In the genomic region with DNA sequence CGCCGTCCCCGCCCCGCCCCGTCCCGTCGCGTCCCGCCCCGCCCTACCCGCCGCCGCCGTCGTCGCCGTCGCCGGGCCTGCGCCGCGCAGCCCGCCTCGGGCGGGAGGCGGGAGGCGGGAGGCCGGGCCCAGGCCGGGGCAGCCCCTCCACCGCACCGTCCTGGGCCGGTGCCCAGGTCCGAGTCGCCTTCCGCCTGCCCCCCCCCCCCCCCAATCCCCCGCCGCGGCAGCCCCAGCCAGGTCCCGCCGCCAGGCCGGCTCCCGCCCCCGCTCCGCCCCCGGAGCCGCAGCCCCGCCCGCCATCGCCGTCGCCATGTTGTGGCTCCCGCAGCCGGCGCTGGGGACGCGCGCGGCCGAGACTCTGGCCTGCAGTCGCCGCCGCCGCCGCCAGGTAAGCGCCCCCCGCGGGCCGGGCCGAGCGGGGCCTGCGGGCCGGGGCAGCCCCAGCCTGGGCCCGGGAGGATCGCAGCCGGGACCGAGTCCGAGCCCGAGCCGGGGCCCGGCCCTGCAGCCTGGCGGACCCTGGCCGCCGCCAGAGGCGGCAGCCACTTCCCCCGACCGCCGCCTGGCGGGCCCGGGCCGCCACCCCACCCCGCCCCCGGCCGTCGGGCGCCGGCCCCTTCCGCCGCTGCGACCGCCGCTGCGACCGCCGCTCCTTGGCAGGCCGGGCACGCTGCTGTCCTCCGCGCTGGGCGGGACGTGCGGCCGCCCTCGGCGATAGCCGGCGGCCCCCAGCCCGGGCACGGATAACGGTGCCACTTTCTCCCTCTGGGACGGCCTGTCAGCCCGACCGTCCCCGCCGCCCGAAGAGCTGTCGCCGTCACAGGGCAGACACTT, we compare ENCODE assay signal across 8 cellular contexts. TPM values are rescaled to one million over a fixed set of nuclear protein-coding genes. Genes with fewer than 3 reads are reported as not detected.
A peak's percentile ranks its signal among the peaks of the same experiment; 100 is the strongest.
DNase-seq lines count a peak whose midpoint lies in the region; ATAC-seq and TF ChIP-seq lines count a peak whose summit lies in the region.

A gene with protein sequence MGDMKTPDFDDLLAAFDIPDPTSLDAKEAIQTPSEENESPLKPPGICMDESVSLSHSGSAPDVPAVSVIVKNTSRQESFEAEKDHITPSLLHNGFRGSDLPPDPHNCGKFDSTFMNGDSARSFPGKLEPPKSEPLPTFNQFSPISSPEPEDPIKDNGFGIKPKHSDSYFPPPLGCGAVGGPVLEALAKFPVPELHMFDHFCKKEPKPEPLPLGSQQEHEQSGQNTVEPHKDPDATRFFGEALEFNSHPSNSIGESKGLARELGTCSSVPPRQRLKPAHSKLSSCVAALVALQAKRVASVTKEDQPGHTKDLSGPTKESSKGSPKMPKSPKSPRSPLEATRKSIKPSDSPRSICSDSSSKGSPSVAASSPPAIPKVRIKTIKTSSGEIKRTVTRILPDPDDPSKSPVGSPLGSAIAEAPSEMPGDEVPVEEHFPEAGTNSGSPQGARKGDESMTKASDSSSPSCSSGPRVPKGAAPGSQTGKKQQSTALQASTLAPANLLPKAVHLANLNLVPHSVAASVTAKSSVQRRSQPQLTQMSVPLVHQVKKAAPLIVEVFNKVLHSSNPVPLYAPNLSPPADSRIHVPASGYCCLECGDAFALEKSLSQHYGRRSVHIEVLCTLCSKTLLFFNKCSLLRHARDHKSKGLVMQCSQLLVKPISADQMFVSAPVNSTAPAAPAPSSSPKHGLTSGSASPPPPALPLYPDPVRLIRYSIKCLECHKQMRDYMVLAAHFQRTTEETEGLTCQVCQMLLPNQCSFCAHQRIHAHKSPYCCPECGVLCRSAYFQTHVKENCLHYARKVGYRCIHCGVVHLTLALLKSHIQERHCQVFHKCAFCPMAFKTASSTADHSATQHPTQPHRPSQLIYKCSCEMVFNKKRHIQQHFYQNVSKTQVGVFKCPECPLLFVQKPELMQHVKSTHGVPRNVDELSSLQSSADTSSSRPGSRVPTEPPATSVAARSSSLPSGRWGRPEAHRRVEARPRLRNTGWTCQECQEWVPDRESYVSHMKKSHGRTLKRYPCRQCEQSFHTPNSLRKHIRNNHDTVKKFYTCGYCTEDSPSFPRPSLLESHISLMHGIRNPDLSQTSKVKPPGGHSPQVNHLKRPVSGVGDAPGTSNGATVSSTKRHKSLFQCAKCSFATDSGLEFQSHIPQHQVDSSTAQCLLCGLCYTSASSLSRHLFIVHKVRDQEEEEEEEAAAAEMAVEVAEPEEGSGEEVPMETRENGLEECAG (N-terminal part only) (plus strand): TSS at position 319 of the 837 bp plus-strand sequence. CDS start 34,084 bp downstream, outside the sequence.

- H3K9ac ChIP-seq in subcutaneous abdominal adipose tissue (ENCODE audit: low read length in 5 of 5): peak within 1 kb of the TSS; percentile 86 to 99 (median 96)

- H3K9me3 ChIP-seq in CD8-positive, alpha-beta T cell (ENCODE audit: low read length): no peaks in the 10 kb centered on the region
- H3K9me3 ChIP-seq in subcutaneous abdominal adipose tissue (ENCODE audit: control insufficient read depth in 5 of 5, low read length in 5 of 5): no peaks in the 10 kb centered on the region

- no peaks in the 10 kb centered on the region for H3K9me3 Mint-ChIP-seq in CD8-positive, alpha-beta T cell
- H3K9me3 Mint-ChIP-seq in neural crest cell: no peaks in the 10 kb centered on the region

- TF ChIP-seq CTCF in CD8-positive, alpha-beta T cell (IDR thresholded peaks at IDR 0.05): no peak
- TF ChIP-seq CTCF in fibroblast of villous mesenchyme (IDR thresholded peaks at IDR 0.05; ENCODE audit: insufficient read depth, low read depth, low read length) (no peak), neural crest cell (conservative IDR thresholded peaks at IDR 0.05) (peak; percentile 48)

- peak within 1 kb of the TSS; percentile 99 for H3K4me3 Mint-ChIP-seq in CD8-positive, alpha-beta T cell
- H3K4me3 Mint-ChIP-seq in neural crest cell: peak within 1 kb of the TSS; percentile 95

- DNase-seq in CD8-positive, alpha-beta T cell: peak; percentile 63 to 90 (median 80)
- DNase-seq in SHP77 (lab: John Stamatoyannopoulos, UW): peak; percentile 26 to 68
- DNase-seq in activated effector memory CD4-positive, alpha-beta T cell treated with anti-CD3 and anti-CD28 coated beads, Interleukin-2, amount 50 U/mL, for 16 hours: peak; percentile 94
- peak; percentile 80 for DNase-seq in fibroblast of villous mesenchyme (ENCODE audit: low read depth)
- peak; percentile 59 for DNase-seq in neural crest cell (ENCODE audit: low read depth, low spot score)

- POLR2A ChIA-PET in CD8-positive, alpha-beta T cell (lab: Charles Lee): interaction anchor here (0.7 to 6.9 kb wide), 9 partner anchors 14 to 94 kb away, joined by 3 to 98 read pairs (median 13); a partner anchor contains a TSS

- peaks cover 72% of the 10 kb centered on the region for H3K4me1 Mint-ChIP-seq in CD8-positive, alpha-beta T cell (ENCODE audit: low read depth)
- H3K4me1 Mint-ChIP-seq in neural crest cell: peaks cover 39% of the 10 kb centered on the region

- no peaks in the 10 kb centered on the region for H3K27me3 Mint-ChIP-seq in CD8-positive, alpha-beta T cell (ENCODE audit: low read depth)
- H3K27me3 Mint-ChIP-seq in neural crest cell (ENCODE audit: low read depth): no peaks in the 10 kb centered on the region

- CTCF ChIA-PET in CD8-positive, alpha-beta T cell (lab: Charles Lee): interaction anchor here (0.6 to 4.2 kb wide), 15 partner anchors 10 to 150 kb away, joined by 3 to 40 read pairs (median 4); a partner anchor contains a TSS

- peak; percentile 67 for ATAC-seq in CD8-positive, alpha-beta T cell
- ATAC-seq in GM19452 (IDR thresholded peaks at IDR 0.05; ENCODE audit: unreplicated experiment) (peak; percentile 61), HG03571 (IDR thresholded peaks at IDR 0.05; ENCODE audit: unreplicated experiment) (peak; percentile 48)

- H3K27ac ChIP-seq in CD8-positive, alpha-beta T cell (ENCODE audit: low read depth, low read length): peak within 1 kb of the TSS; percentile 94
- peak within 1 kb of the TSS; percentile 98 for H3K27ac ChIP-seq in subcutaneous abdominal adipose tissue (ENCODE audit: low read depth, low read length)

- H3K4me1 ChIP-seq in CD8-positive, alpha-beta T cell (ENCODE audit: insufficient read depth, low read length): peaks cover 46% of the 10 kb centered on the region
- peaks cover 10 to 65% (median 55%) of the 10 kb centered on the region in 5 donors for H3K4me1 ChIP-seq in subcutaneous abdominal adipose tissue (ENCODE audit: control insufficient read depth in 5 of 5, insufficient read depth in 5 of 5, low read length in 5 of 5)

- peaks cover 24% of the 10 kb centered on the region for H3K36me3 Mint-ChIP-seq in CD8-positive, alpha-beta T cell
- peaks cover 2% of the 10 kb centered on the region for H3K36me3 Mint-ChIP-seq in neural crest cell (ENCODE audit: low read depth)

- intact Hi-C loops in CD8-positive, alpha-beta T cell (cut with DNase I, micrococcal nuclease): loop anchor here (1.0 to 2.0 kb wide), 6 partner anchors 13 to 232 kb away; a partner anchor contains a TSS

- H3K36me3 ChIP-seq in CD8-positive, alpha-beta T cell (ENCODE audit: insufficient read depth, low read length): no peaks in the 10 kb centered on the region
- no peaks in the 10 kb centered on the region for H3K36me3 ChIP-seq in subcutaneous abdominal adipose tissue (ENCODE audit: control insufficient read depth in 5 of 5, insufficient read depth in 5 of 5, low read length in 5 of 5)

- H3K27ac Mint-ChIP-seq in CD8-positive, alpha-beta T cell: peak within 1 kb of the TSS; percentile 100
- peak within 1 kb of the TSS; percentile 94 for H3K27ac Mint-ChIP-seq in neural crest cell (ENCODE audit: unreplicated experiment)

- peak within 1 kb of the TSS; percentile 90 for H3K4me3 ChIP-seq in CD8-positive, alpha-beta T cell (ENCODE audit: low read depth, low read length)
- H3K4me3 ChIP-seq in fibroblast of villous mesenchyme (ENCODE audit: low read depth, low read length): peak within 1 kb of the TSS; percentile 97
- H3K4me3 ChIP-seq in subcutaneous abdominal adipose tissue (ENCODE audit: low read depth in 1 of 5, low read length in 5 of 5): peak within 1 kb of the TSS; percentile 77 to 96 (median 90)

- H3K27me3 ChIP-seq in CD8-positive, alpha-beta T cell (ENCODE audit: insufficient read depth, low read length): no peaks in the 10 kb centered on the region
- H3K27me3 ChIP-seq in subcutaneous abdominal adipose tissue (ENCODE audit: control insufficient read depth in 5 of 5, insufficient read depth in 4 of 5, low read length in 5 of 5): no peaks in the 10 kb centered on the region

RNA-seq across cellular contexts. Expression of the gene that starts here (rescaled TPM):
- 10 to 100 TPM; 24.6 to 25.1 TPM for total RNA-seq in CD8-positive, alpha-beta T cell
- total RNA-seq in fibroblast of villous mesenchyme: 9.7 and 11.2 TPM in 2 replicates
- total RNA-seq in neural crest cell: 34.7 and 35.7 TPM in 2 replicates

Comparison
In these comparisons a context has a peak if more than half of its experiments do, and no peak if none do; other contexts are left out.
1. Peak in every context shown above with its lines: DNase-seq, ATAC-seq, H3K4me3 ChIP-seq and H3K27ac ChIP-seq.